Comparison of ENCODE assay signal across 9 cellular contexts in genomic region chrX:47030339-47030738, GRCh38. TPM values are rescaled to one million over a fixed set of nuclear protein-coding genes. Genes with fewer than 3 reads are reported as not detected.
DNase-seq lines count a peak whose midpoint lies in the region; ATAC-seq and TF ChIP-seq lines count a peak whose summit lies in the region.
"Had no signal": no experiment of that assay in that cellular context is flagged by ENCODE, and none has a peak within 500 bp of the region (broad histone marks: within the 10 kb centered on the region; RNA-seq: fewer than 3 reads in every experiment).

No MANE protein-coding gene starts in this region.

- in situ Hi-C loops in GM13977 (cut with MboI; ENCODE audit: low pct_unique_long_range_greater_than_20kb, low sequenced_read_pairs, unreplicated experiment): no loop called here

- no peaks in the 10 kb centered on the region for H3K9me3 ChIP-seq in tibial nerve

- DNase-seq in BJ (ENCODE audit: low read depth) (no peak), GM13977 (ENCODE audit: low spot score) (peak; percentile 45), NCI-H2227 (lab: John Stamatoyannopoulos, UW; ENCODE audit: unreplicated experiment) (peak; percentile 88), amniotic stem cell (lab: John Stamatoyannopoulos, UW) (peak; percentile 56), iPS-NIHi11 (ENCODE audit: low spot score) (peak; percentile 27), tibial nerve (ENCODE audit: low spot score in 2 of 2) (peak in 1 of 2 donors; percentile 66)
- no peak for DNase-seq in activated CD4-positive, alpha-beta T cell treated with anti-CD3 and anti-CD28 coated beads, Interleukin-2, amount 50 U/mL, for 48 hours

- no peak overlapping the region for H3K27ac ChIP-seq in tibial nerve

- no peak for TF ChIP-seq EP300 in tibial nerve (IDR thresholded peaks at IDR 0.05)

- no peaks in the 10 kb centered on the region for H3K27me3 ChIP-seq in BJ (ENCODE audit: control insufficient read depth, insufficient read depth, low read length)
- H3K27me3 ChIP-seq in tibial nerve: peaks cover 0 to 10% of the 10 kb centered on the region in 2 donors

- H3K4me3 ChIP-seq in BJ (ENCODE audit: low read depth, low read length) (no peak overlapping the region), tibial nerve (no peak overlapping the region)

- no peak for TF ChIP-seq POLR2A in tibial nerve (IDR thresholded peaks at IDR 0.05)

- H3K36me3 ChIP-seq in BJ (ENCODE audit: control insufficient read depth, insufficient read depth, low read length): no peaks in the 10 kb centered on the region
- no peaks in the 10 kb centered on the region for H3K36me3 ChIP-seq in tibial nerve

- CTCF ChIA-PET in BJ (lab: Yijun Ruan, JAX): interaction anchor here (0.6 to 3.1 kb wide), 12 partner anchors 10 to 270 kb away, joined by 3 to 15 read pairs (median 4); no protein-coding TSS in a partner anchor

- TF ChIP-seq CTCF in BJ (IDR thresholded peaks at IDR 0.05; ENCODE audit: insufficient read depth, low read depth, low read length) (peak; percentile 44), GM13977 (IDR thresholded peaks at IDR 0.05; ENCODE audit: extremely low read depth, insufficient read depth, missing control alignments) (peak; percentile 69), tibial nerve (IDR thresholded peaks at IDR 0.05) (peak; percentile 29 to 66 (median 56))

- no peaks in the 10 kb centered on the region for H3K4me1 ChIP-seq in tibial nerve

- POLR2A ChIA-PET in BJ (lab: Charles Lee): no interaction called here

- no peak for ATAC-seq in HG02973 (IDR thresholded peaks at IDR 0.05; ENCODE audit: unreplicated experiment)
- ATAC-seq: naive thymus-derived CD8-positive, alpha-beta T cell had no signal

RNA-seq across cellular contexts. Expression of gene RGN, which starts 47.9 kb away (rescaled TPM):
- polyA plus RNA-seq in BJ (2011; rRNA removed): 0.82 and 0.98 TPM in 2 replicates
- polyA minus RNA-seq in BJ (2011; rRNA and poly(A)+ RNA removed): 0.14 and 0.26 TPM in 2 replicates
- total RNA-seq in tibial nerve: 1 to 10 TPM in 1 of 4 donors, under 1 TPM in 2, not detected in 1; 0.60 to 2.5 (median 0.87) TPM
- total RNA-seq: naive thymus-derived CD8-positive, alpha-beta T cell had no signal
- polyA plus RNA-seq: naive thymus-derived CD8-positive, alpha-beta T cell had no signal

Comparison
In these comparisons a context has a peak if more than half of its experiments do, and no peak if none do; other contexts are left out.
1. DNase-seq: peak in GM13977 (single experiment), NCI-H2227 (single experiment), amniotic stem cell (single experiment) and iPS-NIHi11 (single experiment); none in BJ (single experiment) and activated CD4-positive, alpha-beta T cell treated with anti-CD3 and anti-CD28 coated beads, Interleukin-2, amount 50 U/mL, for 48 hours (0 of 2).
2. Peak in every context shown above with its lines, with median percentiles within 50 percentile points of each other: CTCF ChIP-seq.